13 cellular contexts compared by ENCODE assay signal in the genomic region with DNA sequence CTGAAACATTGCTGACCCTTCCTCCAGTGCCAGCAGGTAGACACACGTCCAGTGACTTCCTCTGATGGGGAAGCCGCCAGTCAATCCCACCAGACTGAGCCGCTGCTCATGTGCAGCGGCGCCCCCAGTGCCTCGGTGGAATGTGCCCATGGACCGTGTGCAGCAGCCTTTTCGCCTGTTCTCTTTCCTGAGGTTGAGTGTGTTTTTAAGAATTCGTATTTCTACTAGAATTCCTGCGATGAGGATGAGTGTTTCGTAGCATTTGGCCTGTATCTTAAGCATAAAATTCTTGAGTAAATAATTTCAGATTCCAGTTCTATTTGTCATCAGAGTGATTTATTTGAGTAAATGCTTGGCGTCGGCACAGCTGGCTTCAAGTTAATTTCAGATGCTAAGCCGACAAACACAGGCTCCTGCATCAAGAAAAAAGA. TPM values are rescaled to one million over a fixed set of nuclear protein-coding genes. Genes with fewer than 3 reads are reported as not detected.
DNase-seq lines count a peak whose midpoint lies in the region; ATAC-seq and TF ChIP-seq lines count a peak whose summit lies in the region.
"Had no signal": no experiment of that assay in that cellular context is flagged by ENCODE, and none has a peak within 500 bp of the region (broad histone marks: within the 10 kb centered on the region; RNA-seq: fewer than 3 reads in every experiment).

No MANE protein-coding gene starts in this region.

- peaks cover 0 to 72% of the 10 kb centered on the region in 2 donors for H3K36me3 ChIP-seq in gastrocnemius medialis

- DNase-seq in GM03348 (ENCODE audit: low spot score), result peak; percentile 83
- DNase-seq in fibroblast of pulmonary artery (ENCODE audit: low read depth), result peak; percentile 85
- DNase-seq in gastrocnemius medialis, result no peak
- no peak for DNase-seq in activated gamma-delta T cell treated with Interleukin-2 at 50 U/mL for 16 hours
- no peak for DNase-seq in GM10266 (ENCODE audit: extremely low spot score)
- no peak for DNase-seq in NAMALWA (ENCODE audit: low spot score)
- DNase-seq: activated CD4-positive, alpha-beta T cell treated with anti-CD3 and anti-CD28 coated beads for 1 hour; erythroblast; lower lobe of right lung; NCI-H1436 treated with DMSO at 0.1 percent for 48 hours; stimulated activated naive CD4-positive, alpha-beta T cell had no signal

- no peaks in the 10 kb centered on the region for H3K27me3 ChIP-seq in gastrocnemius medialis

- H3K4me1 ChIP-seq in gastrocnemius medialis, result peaks cover 10 to 15% of the 10 kb centered on the region in 2 donors
- H3K4me1 ChIP-seq: lower lobe of right lung had no signal

- no peak for TF ChIP-seq POLR2A in gastrocnemius medialis (IDR thresholded peaks at IDR 0.05)

- ATAC-seq in SK-N-SH treated with all-trans-retinoic acid at 6 μM for 48 hours, result peak; percentile 71
- no peak for ATAC-seq in gastrocnemius medialis
- no peak for ATAC-seq in GM19455 (IDR thresholded peaks at IDR 0.05; ENCODE audit: unreplicated experiment)

- intact Hi-C loops in gastrocnemius medialis (cut with DNase I; ENCODE audit: low total_unique reads), result loop anchor here (5.0 kb wide), 1 partner anchor 66 kb away; no protein-coding TSS in a partner anchor

- H3K9me3 ChIP-seq in gastrocnemius medialis, result no peaks in the 10 kb centered on the region
- H3K9me3 ChIP-seq: lower lobe of right lung had no signal

- H3K4me3 ChIP-seq in fibroblast of pulmonary artery (replicated peaks; ENCODE audit: low read depth, low read length), result no peak overlapping the region
- H3K4me3 ChIP-seq in gastrocnemius medialis, result no peak overlapping the region
- H3K4me3 ChIP-seq: lower lobe of right lung had no signal

- in situ Hi-C loops in gastrocnemius medialis (cut with MboI; ENCODE audit: low sequenced_read_pairs in 4 of 4), result no loop called here

- no peak for TF ChIP-seq CTCF in fibroblast of pulmonary artery (IDR thresholded peaks at IDR 0.05; ENCODE audit: low read length, missing control alignments)
- TF ChIP-seq CTCF in gastrocnemius medialis (IDR thresholded peaks at IDR 0.05 in 4 of 5, conservative IDR thresholded peaks at IDR 0.05 in 1 of 5), result no peak
- TF ChIP-seq CTCF in GM10266 (IDR thresholded peaks at IDR 0.05; ENCODE audit: control insufficient read depth, insufficient read depth, low read depth, missing control alignments), result no peak

- H3K27ac ChIP-seq in gastrocnemius medialis, result peak overlapping the region in 3 of 4 donors; percentile 6 to 66 (median 34)
- H3K27ac ChIP-seq: lower lobe of right lung had no signal

TF ChIP-seq in SK-N-SH treated with all-trans-retinoic acid at 6 μM for 48 hours, 23 proteins besides CTCF, POLR2A, EP300 and RAD21:
- TF ChIP-seq CSRNP3 (CRISPR knock-in tag; IDR thresholded peaks at IDR 0.05) (no peak), BACH2 (CRISPR knock-in tag; IDR thresholded peaks at IDR 0.05; ENCODE audit: borderline replicate concordance) (no peak), TOX (CRISPR knock-in tag; IDR thresholded peaks at IDR 0.05; ENCODE audit: borderline replicate concordance) (no peak), GLIS3 (CRISPR knock-in tag; IDR thresholded peaks at IDR 0.05) (no peak), ZFP3 (CRISPR knock-in tag; IDR thresholded peaks at IDR 0.05) (no peak), ZC3H10 (CRISPR knock-in tag; IDR thresholded peaks at IDR 0.05) (no peak), CSDC2 (CRISPR knock-in tag; IDR thresholded peaks at IDR 0.05) (no peak)
- TF ChIP-seq, protein P1, sequence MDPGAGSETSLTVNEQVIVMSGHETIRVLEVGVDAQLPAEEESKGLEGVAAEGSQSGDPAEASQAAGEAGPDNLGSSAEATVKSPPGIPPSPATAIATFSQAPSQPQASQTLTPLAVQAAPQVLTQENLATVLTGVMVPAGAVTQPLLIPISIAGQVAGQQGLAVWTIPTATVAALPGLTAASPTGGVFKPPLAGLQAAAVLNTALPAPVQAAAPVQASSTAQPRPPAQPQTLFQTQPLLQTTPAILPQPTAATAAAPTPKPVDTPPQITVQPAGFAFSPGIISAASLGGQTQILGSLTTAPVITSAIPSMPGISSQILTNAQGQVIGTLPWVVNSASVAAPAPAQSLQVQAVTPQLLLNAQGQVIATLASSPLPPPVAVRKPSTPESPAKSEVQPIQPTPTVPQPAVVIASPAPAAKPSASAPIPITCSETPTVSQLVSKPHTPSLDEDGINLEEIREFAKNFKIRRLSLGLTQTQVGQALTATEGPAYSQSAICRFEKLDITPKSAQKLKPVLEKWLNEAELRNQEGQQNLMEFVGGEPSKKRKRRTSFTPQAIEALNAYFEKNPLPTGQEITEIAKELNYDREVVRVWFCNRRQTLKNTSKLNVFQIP (CRISPR knock-in tag; IDR thresholded peaks at IDR 0.05; ENCODE audit: borderline replicate concordance, low read depth), result no peak

RNA-seq across cellular contexts. Expression of gene BNIP3, which starts 35.4 kb away (rescaled TPM):
- 1,000 to 10,000 TPM in 1 of 4 donors, 100 to 1,000 TPM in 3; 337 to 1,280 (median 583) TPM for total RNA-seq in gastrocnemius medialis

RNA-seq across cellular contexts. Expression of gene PPP2R2D, which starts 45.5 kb away (rescaled TPM):
- 10 to 100 TPM; 22.4 to 33.7 (median 29.1) TPM for total RNA-seq in gastrocnemius medialis

Comparison
In these comparisons a context has a peak if more than half of its experiments do, and no peak if none do; other contexts are left out.
1. DNase-seq: peak in GM03348 (single experiment) and fibroblast of pulmonary artery (single experiment); none in gastrocnemius medialis (0 of 2), activated gamma-delta T cell treated with Interleukin-2 at 50 U/mL for 16 hours (single experiment), GM10266 (single experiment) and NAMALWA (single experiment).